In the genomic region with DNA sequence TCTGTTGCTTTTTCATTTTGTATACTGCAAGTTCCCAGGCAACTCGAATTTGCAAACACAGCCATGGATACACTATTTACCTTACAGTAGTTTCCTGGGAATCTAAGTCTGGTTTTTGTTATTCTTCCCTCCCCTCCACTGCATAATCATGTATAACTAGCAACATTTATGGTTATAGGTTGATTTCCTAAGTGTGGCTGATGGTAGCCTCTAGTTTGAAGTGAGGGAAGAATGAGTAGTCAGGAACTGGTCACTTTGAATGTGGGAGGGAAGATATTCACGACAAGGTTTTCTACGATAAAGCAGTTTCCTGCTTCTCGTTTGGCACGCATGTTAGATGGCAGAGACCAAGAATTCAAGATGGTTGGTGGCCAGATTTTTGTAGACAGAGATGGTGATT, we compare ENCODE assay signal across 10 cellular contexts. TPM values are rescaled to one million over a fixed set of nuclear protein-coding genes. Genes with fewer than 3 reads are reported as not detected.
DNase-seq lines count a peak whose midpoint lies in the region; ATAC-seq and TF ChIP-seq lines count a peak whose summit lies in the region.
"Had no signal": no experiment of that assay in that cellular context is flagged by ENCODE, and none has a peak within 500 bp of the region (broad histone marks: within the 10 kb centered on the region; RNA-seq: fewer than 3 reads in every experiment).

A gene with protein sequence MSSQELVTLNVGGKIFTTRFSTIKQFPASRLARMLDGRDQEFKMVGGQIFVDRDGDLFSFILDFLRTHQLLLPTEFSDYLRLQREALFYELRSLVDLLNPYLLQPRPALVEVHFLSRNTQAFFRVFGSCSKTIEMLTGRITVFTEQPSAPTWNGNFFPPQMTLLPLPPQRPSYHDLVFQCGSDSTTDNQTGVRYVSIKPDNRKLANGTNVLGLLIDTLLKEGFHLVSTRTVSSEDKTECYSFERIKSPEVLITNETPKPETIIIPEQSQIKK (plus strand): TSS at position 182 of the 400 bp plus-strand sequence. CDS start 50 bp downstream, at position 232.

- peaks cover 36 to 46% of the 10 kb centered on the region in 2 donors for H3K4me1 Mint-ChIP-seq in natural killer cell
- H3K4me1 Mint-ChIP-seq in natural killer cell treated with Interleukin-12 subunit alpha and Interleukin-12 subunit beta and Interleukin-15 and Interleukin-18, amount 100 ng/mL, for 72 hours (ENCODE audit: low read depth in 2 of 2), result peaks cover 11 to 23% of the 10 kb centered on the region in 2 donors
- peaks cover 23% of the 10 kb centered on the region for H3K4me1 Mint-ChIP-seq in activated T-helper 2 cell treated with anti-CD3 and anti-CD28 coated beads, Interferon-gamma antibody, Interleukin-2, Interleukin-4, amounts not matched to agents 10 μg/mL and 5 μg/mL and 100 μg/mL, durations not matched to agents 14 hours and 24 hours and 36 hours (ENCODE audit: low read depth)

- H3K36me3 Mint-ChIP-seq in natural killer cell, result peaks cover 13% of the 10 kb centered on the region
- H3K36me3 Mint-ChIP-seq in natural killer cell treated with Interleukin-12 subunit alpha and Interleukin-12 subunit beta and Interleukin-15 and Interleukin-18, amount 100 ng/mL, for 72 hours, result peaks cover 34% of the 10 kb centered on the region
- peaks cover 78% of the 10 kb centered on the region for H3K36me3 Mint-ChIP-seq in activated T-helper 2 cell treated with anti-CD3 and anti-CD28 coated beads, Interferon-gamma antibody, Interleukin-2, Interleukin-4, amounts not matched to agents 10 μg/mL and 5 μg/mL and 100 μg/mL, durations not matched to agents 14 hours and 24 hours and 36 hours (ENCODE audit: low read depth)

- ATAC-seq in natural killer cell (no peak), HG03432 (IDR thresholded peaks at IDR 0.05; ENCODE audit: unreplicated experiment) (no peak)
- no peak for ATAC-seq in natural killer cell treated with Interleukin-12 subunit alpha and Interleukin-12 subunit beta and Interleukin-15 and Interleukin-18, amount 100 ng/mL, for 72 hours

- DNase-seq in natural killer cell (no peak), dedifferentiated amniotic fluid mesenchymal stem cell (ENCODE audit: extremely low spot score) (peak; percentile 20), lung microvascular endothelial cell (ENCODE audit: low read depth in 2 of 2) (peak; percentile 55), kidney tubule cell (ENCODE audit: low spot score) (no peak), RKO (ENCODE audit: low spot score) (no peak)
- DNase-seq in natural killer cell treated with Interleukin-12 subunit alpha and Interleukin-12 subunit beta and Interleukin-15 and Interleukin-18, amount 100 ng/mL, for 72 hours (ENCODE audit: low spot score), result no peak
- no peak for DNase-seq in activated T-helper 2 cell treated with anti-CD3 and anti-CD28 coated beads, Interferon-gamma antibody, Interleukin-2, Interleukin-4, amounts not matched to agents 10 μg/mL and 5 μg/mL and 100 μg/mL, durations not matched to agents 14 hours and 24 hours and 36 hours (ENCODE audit: low spot score)
- DNase-seq: activated naive CD4-positive, alpha-beta T cell treated with anti-CD3 and anti-CD28 coated beads, Interleukin-2, amount 50 U/mL, for 16 hours; NCI-H2171 had no signal

- H3K9me3 Mint-ChIP-seq in natural killer cell, result no peaks in the 10 kb centered on the region
- H3K9me3 Mint-ChIP-seq in natural killer cell treated with Interleukin-12 subunit alpha and Interleukin-12 subunit beta and Interleukin-15 and Interleukin-18, amount 100 ng/mL, for 72 hours, result no peaks in the 10 kb centered on the region
- H3K9me3 Mint-ChIP-seq in activated T-helper 2 cell treated with anti-CD3 and anti-CD28 coated beads, Interferon-gamma antibody, Interleukin-2, Interleukin-4, amounts not matched to agents 10 μg/mL and 5 μg/mL and 100 μg/mL, durations not matched to agents 14 hours and 24 hours and 36 hours, result no peaks in the 10 kb centered on the region

- H3K27ac Mint-ChIP-seq in natural killer cell, result peak within 1 kb of the TSS; percentile 58 to 59
- H3K27ac Mint-ChIP-seq in natural killer cell treated with Interleukin-12 subunit alpha and Interleukin-12 subunit beta and Interleukin-15 and Interleukin-18, amount 100 ng/mL, for 72 hours, result peak within 1 kb of the TSS in 1 of 2 donors; percentile 39
- H3K27ac Mint-ChIP-seq in activated T-helper 2 cell treated with anti-CD3 and anti-CD28 coated beads, Interferon-gamma antibody, Interleukin-2, Interleukin-4, amounts not matched to agents 10 μg/mL and 5 μg/mL and 100 μg/mL, durations not matched to agents 14 hours and 24 hours and 36 hours, result no peak within 1 kb of the TSS

- no peak within 1 kb of the TSS for H3K4me3 Mint-ChIP-seq in natural killer cell
- H3K4me3 Mint-ChIP-seq in natural killer cell treated with Interleukin-12 subunit alpha and Interleukin-12 subunit beta and Interleukin-15 and Interleukin-18, amount 100 ng/mL, for 72 hours, result no peak within 1 kb of the TSS
- no peak within 1 kb of the TSS for H3K4me3 Mint-ChIP-seq in activated T-helper 2 cell treated with anti-CD3 and anti-CD28 coated beads, Interferon-gamma antibody, Interleukin-2, Interleukin-4, amounts not matched to agents 10 μg/mL and 5 μg/mL and 100 μg/mL, durations not matched to agents 14 hours and 24 hours and 36 hours (ENCODE audit: low read depth)

- TF ChIP-seq CTCF in natural killer cell (IDR thresholded peaks at IDR 0.05), result no peak

- H3K27me3 Mint-ChIP-seq in natural killer cell (ENCODE audit: low read depth in 2 of 2), result no peaks in the 10 kb centered on the region
- H3K27me3 Mint-ChIP-seq in natural killer cell treated with Interleukin-12 subunit alpha and Interleukin-12 subunit beta and Interleukin-15 and Interleukin-18, amount 100 ng/mL, for 72 hours, result no peaks in the 10 kb centered on the region
- H3K27me3 Mint-ChIP-seq in activated T-helper 2 cell treated with anti-CD3 and anti-CD28 coated beads, Interferon-gamma antibody, Interleukin-2, Interleukin-4, amounts not matched to agents 10 μg/mL and 5 μg/mL and 100 μg/mL, durations not matched to agents 14 hours and 24 hours and 36 hours (ENCODE audit: low read depth), result no peaks in the 10 kb centered on the region

- intact Hi-C loops in natural killer cell (cut with micrococcal nuclease), result no loop called here
- intact Hi-C loops in activated T-helper 2 cell treated with anti-CD3 and anti-CD28 coated beads, Interferon-gamma antibody, Interleukin-2, Interleukin-4, amounts not matched to agents 10 μg/mL and 5 μg/mL and 100 μg/mL, durations not matched to agents 14 hours and 24 hours and 36 hours (cut with micrococcal nuclease), result no loop called here

RNA-seq across cellular contexts. Expression of the gene that starts here (rescaled TPM):
- total RNA-seq in natural killer cell (1 to 10 TPM in 1 of 3 donors, under 1 TPM in 2; 0.43 to 1.0 (median 0.61) TPM), lung microvascular endothelial cell (5.9 and 10.7 TPM in 2 replicates)
- under 1 TPM in 1 of 2 donors, not detected in 1; 0.67 TPM for total RNA-seq in natural killer cell treated with Interleukin-12 subunit alpha and Interleukin-12 subunit beta and Interleukin-15 and Interleukin-18, amount 100 ng/mL, for 72 hours
- total RNA-seq in activated T-helper 2 cell treated with anti-CD3 and anti-CD28 coated beads, Interferon-gamma antibody, Interleukin-2, Interleukin-4, amounts not matched to agents 10 μg/mL and 5 μg/mL and 100 μg/mL, durations not matched to agents 14 hours and 24 hours and 36 hours, result 0.53 and 0.75 TPM in 2 replicates

Comparison
In these comparisons a context has a peak if more than half of its experiments do, and no peak if none do; other contexts are left out.
1. DNase-seq: peak in dedifferentiated amniotic fluid mesenchymal stem cell (single experiment) and lung microvascular endothelial cell (2 of 2); none in natural killer cell (single experiment), natural killer cell treated with Interleukin-12 subunit alpha and Interleukin-12 subunit beta and Interleukin-15 and Interleukin-18, amount 100 ng/mL, for 72 hours (single experiment), kidney tubule cell (single experiment), RKO (single experiment) and activated T-helper 2 cell treated with anti-CD3 and anti-CD28 coated beads, Interferon-gamma antibody, Interleukin-2, Interleukin-4, amounts not matched to agents 10 μg/mL and 5 μg/mL and 100 μg/mL, durations not matched to agents 14 hours and 24 hours and 36 hours (single experiment).